Comparison of ENCODE assay signal across 24 cellular contexts in genomic region chr13:101799196-101799595, GRCh38.
"Had no signal": no experiment of that assay in that cellular context is flagged by ENCODE, and none has a peak within 500 bp of the region (broad histone marks: within the 10 kb centered on the region; RNA-seq: fewer than 3 reads in every experiment).

No MANE protein-coding gene starts in this region.

- H3K27me3 ChIP-seq: left lung, ovary, right atrium auricular region, right lobe of liver, tibial nerve, uterus had no signal

- H3K27me3 Mint-ChIP-seq: stimulated activated memory B cell treated with anti-CD40 and anti-IgM and Interleukin-4, amounts not matched to agents 10 μg/mL and 1 μg/mL and 100 μg/mL, for 72 hours; stimulated activated naive CD8-positive, alpha-beta T cell treated with anti-CD3 and anti-CD28 coated beads, Interleukin-15, amount 100 ng/mL, for 72 hours had no signal

- DNase-seq: hippocampal formation; immature natural killer cell; kidney; left colon; left lung; naive thymus-derived CD8-positive, alpha-beta T cell; ovary; right lobe of liver; stimulated activated CD4-positive, alpha-beta T cell treated with anti-CD3 and anti-CD28 coated beads, Interleukin-1b, Interleukin-23, amount 100 ng/mL, for 48 hours; stimulated activated CD4-positive, alpha-beta T cell treated with anti-CD3 and anti-CD28 coated beads, Interleukin-2, amount 100 ng/mL, for 48 hours; stimulated activated CD4-positive, alpha-beta T cell treated with anti-CD3 and anti-CD28 coated beads, Interleukin-4, amount 100 ng/mL, for 4 hours; stimulated activated CD8-positive, alpha-beta memory T cell treated with anti-CD3 and anti-CD28 coated beads, Interleukin-4, amount 100 ng/mL, for 48 hours; stimulated activated naive CD4-positive, alpha-beta T cell treated with Interleukin-2 at 50 U/mL for 16 hours; stimulated activated naive CD8-positive, alpha-beta T cell treated with anti-CD3 and anti-CD28 coated beads, Interleukin-15, amount 100 ng/mL, for 72 hours; substantia nigra; uterus had no signal

- H3K36me3 ChIP-seq: left lung, ovary, right atrium auricular region, right lobe of liver, tibial nerve, uterus had no signal

- H3K4me3 ChIP-seq: left lung, ovary, right atrium auricular region, right lobe of liver, smooth muscle cell, tibial nerve, uterus had no signal

- H3K4me1 ChIP-seq: left lung, right atrium auricular region, right lobe of liver, tibial nerve, uterus had no signal

- H3K36me3 Mint-ChIP-seq: immature natural killer cell; memory B cell; naive thymus-derived CD8-positive, alpha-beta T cell; stimulated activated memory B cell treated with anti-CD40 and anti-IgM and Interleukin-4, amounts not matched to agents 10 μg/mL and 1 μg/mL and 100 μg/mL, for 72 hours; type B pancreatic cell had no signal

- H3K27ac Mint-ChIP-seq: immature natural killer cell; memory B cell; naive thymus-derived CD8-positive, alpha-beta T cell; nephron; progenitor cell of endocrine pancreas; stimulated activated memory B cell treated with anti-CD40 and anti-IgM and Interleukin-4, amounts not matched to agents 10 μg/mL and 1 μg/mL and 100 μg/mL, for 72 hours; type B pancreatic cell had no signal

- H3K9me3 ChIP-seq: left lung, ovary, right atrium auricular region, right lobe of liver, tibial nerve, uterus had no signal

- ATAC-seq: left colon; left lung; naive thymus-derived CD8-positive, alpha-beta T cell; right lobe of liver; stimulated activated memory B cell treated with anti-CD40 and anti-IgM and Interleukin-4, amounts not matched to agents 10 μg/mL and 1 μg/mL and 100 μg/mL, for 72 hours; stimulated activated naive CD8-positive, alpha-beta T cell treated with anti-CD3 and anti-CD28 coated beads, Interleukin-15, amount 100 ng/mL, for 72 hours had no signal

- H3K4me1 Mint-ChIP-seq: immature natural killer cell; memory B cell; naive thymus-derived CD8-positive, alpha-beta T cell; nephron; stimulated activated memory B cell treated with anti-CD40 and anti-IgM and Interleukin-4, amounts not matched to agents 10 μg/mL and 1 μg/mL and 100 μg/mL, for 72 hours; stimulated activated naive CD8-positive, alpha-beta T cell treated with anti-CD3 and anti-CD28 coated beads, Interleukin-15, amount 100 ng/mL, for 72 hours had no signal

- H3K4me2 ChIP-seq: smooth muscle cell had no signal

- H3K4me3 Mint-ChIP-seq: immature natural killer cell; memory B cell; naive thymus-derived CD8-positive, alpha-beta T cell; nephron; stimulated activated memory B cell treated with anti-CD40 and anti-IgM and Interleukin-4, amounts not matched to agents 10 μg/mL and 1 μg/mL and 100 μg/mL, for 72 hours; stimulated activated naive CD8-positive, alpha-beta T cell treated with anti-CD3 and anti-CD28 coated beads, Interleukin-15, amount 100 ng/mL, for 72 hours; type B pancreatic cell had no signal

- H3K27ac ChIP-seq: left lung, ovary, right atrium auricular region, right lobe of liver, tibial nerve, uterus had no signal

- H3K9me3 Mint-ChIP-seq: nephron; stimulated activated memory B cell treated with anti-CD40 and anti-IgM and Interleukin-4, amounts not matched to agents 10 μg/mL and 1 μg/mL and 100 μg/mL, for 72 hours; stimulated activated naive CD8-positive, alpha-beta T cell treated with anti-CD3 and anti-CD28 coated beads, Interleukin-15, amount 100 ng/mL, for 72 hours; type B pancreatic cell had no signal
